8 cellular contexts compared by ENCODE assay signal in genomic region chr6:111843347-111844147, GRCh38. TPM values are rescaled to one million over a fixed set of nuclear protein-coding genes. Genes with fewer than 3 reads are reported as not detected.
DNase-seq lines count a peak whose midpoint lies in the region; ATAC-seq and TF ChIP-seq lines count a peak whose summit lies in the region.

No MANE protein-coding gene starts in this region.

- DNase-seq in activated CD8-positive, alpha-beta memory T cell treated with anti-CD3 and anti-CD28 coated beads for 1 hour (ENCODE audit: extremely low read depth in 1 of 2, low read depth in 1 of 2): peak; percentile 40 to 52
- no peak for DNase-seq in activated CD8-positive, alpha-beta memory T cell treated with anti-CD3 and anti-CD28 coated beads for 24 hours
- DNase-seq in activated T-helper 1 cell treated with Interleukin-2 at 50 U/mL for 16 hours (ENCODE audit: low read depth) (peak; percentile 47), left lung (no peak), transverse colon (peak; percentile 35), BE2C (no peak), NK-92 (lab: John Stamatoyannopoulos, UW; ENCODE audit: unreplicated experiment) (no peak)

- ATAC-seq in left lung (peak; percentile 39), GM18907 (IDR thresholded peaks at IDR 0.05; ENCODE audit: unreplicated experiment) (no peak)

- TF ChIP-seq CTCF in left lung (IDR thresholded peaks at IDR 0.05) (no peak), transverse colon (IDR thresholded peaks at IDR 0.05) (no peak), BE2C (IDR thresholded peaks at IDR 0.05; ENCODE audit: low read depth, low read length) (no peak)

- H3K4me3 ChIP-seq in left lung (no peak overlapping the region), transverse colon (no peak overlapping the region), BE2C (ENCODE audit: low read depth, low read length) (no peak overlapping the region)

- H3K36me3 ChIP-seq in left lung (no peaks in the 10 kb centered on the region), transverse colon (no peaks in the 10 kb centered on the region), BE2C (peaks cover 3% of the 10 kb centered on the region; the same call in 1 of the 2 replicates)

- in situ Hi-C loops in transverse colon (cut with MboI; ENCODE audit: low pct_ligation_motif_present in 1 of 4, low pct_unique_long_range_greater_than_20kb in 1 of 4, low sequenced_read_pairs in 3 of 4): no loop called here

- TF ChIP-seq POLR2A in transverse colon (IDR thresholded peaks at IDR 0.05): no peak

- TF ChIP-seq EP300 in transverse colon (IDR thresholded peaks at IDR 0.05; ENCODE audit: low read depth): no peak

- H3K9me3 ChIP-seq in left lung (no peaks in the 10 kb centered on the region), transverse colon (no peaks in the 10 kb centered on the region), BE2C (no peaks in the 10 kb centered on the region)

- peak overlapping the region in 1 of 2 donors; percentile 28 for H3K27ac ChIP-seq in left lung
- peak overlapping the region; percentile 8 to 56 (median 16) for H3K27ac ChIP-seq in transverse colon

- H3K27me3 ChIP-seq in left lung: no peaks in the 10 kb centered on the region
- H3K27me3 ChIP-seq in transverse colon: no peaks in the 10 kb centered on the region
- H3K27me3 ChIP-seq in BE2C: no peaks in the 10 kb centered on the region

- peaks cover 0 to 67% of the 10 kb centered on the region in 2 donors for H3K4me1 ChIP-seq in left lung
- peaks cover 0 to 50% (median 3%) of the 10 kb centered on the region in 4 donors for H3K4me1 ChIP-seq in transverse colon
- peaks cover 35% of the 10 kb centered on the region for H3K4me1 ChIP-seq in BE2C

- intact Hi-C loops in left lung (cut with DNase I): no loop called here
- intact Hi-C loops in transverse colon (cut with DNase I; ENCODE audit: low total_unique reads): no loop called here

- WGBS in transverse colon (ENCODE audit: low coverage in 1 of 2), 2 donors: 90 to 93% methylated on average over 6 to 7 of the region's 7 CpGs

RNA-seq across cellular contexts. Expression of gene FYN, which starts 29.7 kb away (rescaled TPM):
- total RNA-seq in left lung (10 to 100 TPM; 58.8 to 73.8 TPM), transverse colon (100 to 1,000 TPM in 1 of 4 donors, 10 to 100 TPM in 3; 16.3 to 288 (median 52.2) TPM)
- 221 TPM for polyA plus RNA-seq in BE2C (2012; ENCODE audit: insufficient read depth, insufficient read length, low read depth)

Comparison
In these comparisons a context has a peak if more than half of its experiments do, and no peak if none do; other contexts are left out.
1. DNase-seq: peak in activated CD8-positive, alpha-beta memory T cell treated with anti-CD3 and anti-CD28 coated beads for 1 hour (2 of 2), activated T-helper 1 cell treated with Interleukin-2 at 50 U/mL for 16 hours (single experiment) and transverse colon (single experiment); none in activated CD8-positive, alpha-beta memory T cell treated with anti-CD3 and anti-CD28 coated beads for 24 hours (single experiment), left lung (0 of 2), BE2C (single experiment) and NK-92 (single experiment).